In the genomic region with DNA sequence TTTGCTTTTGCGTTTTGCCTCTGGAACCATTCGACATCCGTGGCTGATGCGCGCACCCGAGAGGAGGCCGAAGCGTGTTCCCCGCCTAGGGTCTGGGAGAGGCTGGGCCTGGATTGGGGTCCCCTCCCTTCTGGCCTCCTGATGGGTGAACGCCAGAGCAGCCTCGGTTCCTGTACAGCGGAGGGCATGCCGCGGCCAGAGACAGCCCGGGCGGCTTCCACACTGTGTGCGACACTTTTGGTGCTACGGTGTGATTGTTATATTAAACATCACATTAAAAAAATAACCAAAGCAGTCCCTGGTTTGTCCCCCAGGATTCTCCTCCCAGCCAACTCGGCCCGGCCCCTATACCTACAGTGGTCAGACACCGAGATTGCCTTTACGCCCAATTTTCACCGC, we compare ENCODE assay signal across 8 cellular contexts. TPM values are rescaled to one million over a fixed set of nuclear protein-coding genes. Genes with fewer than 3 reads are reported as not detected.
A peak's percentile ranks its signal among the peaks of the same experiment; 100 is the strongest.
DNase-seq lines count a peak whose midpoint lies in the region; ATAC-seq, FAIRE-seq and TF ChIP-seq lines count a peak whose summit lies in the region.

No MANE protein-coding gene starts in this region.

- H2AFZ ChIP-seq in PC-3 (ENCODE audit: low read length): peak overlapping the region; percentile 91

- H3K79me2 ChIP-seq in PC-3 (ENCODE audit: low read length): peaks cover 39% of the 10 kb centered on the region

- FAIRE-seq in H54 (lab: Jason Lieb, UNC): no peak

- no TSS peak for BruUV-seq in PC-3 (replicated peaks; lab: Mats Ljungman, UMichigan)

- DNase-seq in GM06990 (ENCODE audit: extremely low read depth, insufficient read length): no peak
- DNase-seq in PC-3: peak; percentile 28
- no peak for DNase-seq in fibroblast of mammary gland (ENCODE audit: low read depth)
- peak; percentile 80 for DNase-seq in posterior vena cava (ENCODE audit: low spot score)
- DNase-seq in SIG-M5 treated with dmso at 0.1 percent for 504 hours (lab: John Stamatoyannopoulos, UW; ENCODE audit: unreplicated experiment): no peak
- DNase-seq in H54 (ENCODE audit: insufficient read length, low spot score): no peak
- no peak for DNase-seq in substantia nigra (lab: John Stamatoyannopoulos, UW)
- DNase-seq in NCI-H345 treated with DMSO at 0.1 percent for 48 hours (lab: John Stamatoyannopoulos, UW; ENCODE audit: unreplicated experiment): no peak

- no peaks in the 10 kb centered on the region for H3K36me3 ChIP-seq in GM06990 (ENCODE audit: control insufficient read depth, insufficient read depth, low read length)
- peaks cover 23% of the 10 kb centered on the region for H3K36me3 ChIP-seq in PC-3 (ENCODE audit: low read depth, low read length)

- peak overlapping the region; percentile 93 for H3K4me2 ChIP-seq in PC-3 (ENCODE audit: low read length)

- TF ChIP-seq CTCF in GM06990 (IDR thresholded peaks at IDR 0.05; ENCODE audit: insufficient read depth, low read length, poor library complexity, severe bottlenecking) (no peak), PC-3 (conservative IDR thresholded peaks at IDR 0.05; ENCODE audit: low read depth, low read length) (no peak), fibroblast of mammary gland (conservative IDR thresholded peaks at IDR 0.05; ENCODE audit: control insufficient read depth, insufficient read depth, low read depth, low read length) (no peak)

- H3K9me3 ChIP-seq in PC-3 (ENCODE audit: low read length): no peaks in the 10 kb centered on the region

- no peaks in the 10 kb centered on the region for H3K9me2 ChIP-seq in PC-3 (replicated peaks; ENCODE audit: low read length)

- peak overlapping the region; percentile 84 for H3K9ac ChIP-seq in PC-3 (ENCODE audit: low read length)

- POLR2A ChIA-PET in PC-3 (lab: Charles Lee; ENCODE audit: unreplicated experiment): no interaction called here

- ATAC-seq in PC-3: peak; percentile 3

- CTCF ChIA-PET in PC-3 (lab: Charles Lee): interaction anchor here (0.6 to 2.4 kb wide), 6 partner anchors 10 to 791 kb away, joined by 3 to 26 read pairs (median 12); no protein-coding TSS in a partner anchor

- peaks cover 2% of the 10 kb centered on the region for H3K27me3 ChIP-seq in GM06990 (replicated peaks; ENCODE audit: control insufficient read depth, insufficient read depth, low read length)
- no peaks in the 10 kb centered on the region for H3K27me3 ChIP-seq in PC-3 (ENCODE audit: low read length)

- H3F3A ChIP-seq in PC-3 (ENCODE audit: low read length, unreplicated experiment): peaks cover 5% of the 10 kb centered on the region

- peaks cover 20% of the 10 kb centered on the region for H3K4me1 ChIP-seq in PC-3 (ENCODE audit: insufficient read depth, low read length)

- TF ChIP-seq POLR2A in H54 (IDR thresholded peaks at IDR 0.05; ENCODE audit: low read depth, low read length): no peak

- H4K20me1 ChIP-seq in PC-3 (ENCODE audit: low read length): peaks cover 20% of the 10 kb centered on the region

- H3K4me3 ChIP-seq in GM06990 (replicated peaks; ENCODE audit: low read depth, low read length) (peak overlapping the region; percentile 65), PC-3 (ENCODE audit: low read length) (peak overlapping the region; percentile 84), fibroblast of mammary gland (ENCODE audit: control insufficient read depth, low read depth, low read length) (peak overlapping the region; percentile 77)

- peak overlapping the region; percentile 97 for H3K27ac ChIP-seq in PC-3 (ENCODE audit: low read length)
- no peak overlapping the region for H3K27ac ChIP-seq in substantia nigra (ENCODE audit: low read depth, low read length, poor library complexity, severe bottlenecking)

- intact Hi-C loops in PC-3 (cut with micrococcal nuclease): loop anchor here (2.0 to 5.0 kb wide), 5 partner anchors 493 to 1268 kb away; no protein-coding TSS in a partner anchor
- intact Hi-C loops in posterior vena cava (cut with DNase I): loop anchor here (5.0 to 10.0 kb wide), 5 partner anchors 785 to 1305 kb away; a partner anchor contains a TSS

RNA-seq across cellular contexts. Expression of a gene that starts 3.7 kb away (rescaled TPM):
- total RNA-seq in PC-3 (2014; rRNA removed) (2.6 and 2.8 TPM in 2 replicates), posterior vena cava (1 to 10 TPM; 6.2 to 6.7 TPM)

RNA-seq across cellular contexts. Expression of a gene that starts 5.2 kb away (rescaled TPM):
- 69.0 and 85.3 TPM in 2 replicates for total RNA-seq in PC-3 (2014; rRNA removed)
- 1 to 10 TPM; 7.4 TPM for total RNA-seq in posterior vena cava

RNA-seq across cellular contexts. Expression of a gene that starts 7.8 kb away (rescaled TPM):
- 4.5 and 13.8 TPM in 2 replicates for total RNA-seq in PC-3 (2014; rRNA removed)
- 1 to 10 TPM; 7.2 to 9.3 TPM for total RNA-seq in posterior vena cava

RNA-seq across cellular contexts. Expression of a gene that starts 12.6 kb away (rescaled TPM):
- total RNA-seq in PC-3 (2014; rRNA removed) (6.9 and 8.3 TPM in 2 replicates), posterior vena cava (1 to 10 TPM; 8.6 to 9.1 TPM)

RNA-seq across cellular contexts. Expression of a gene that starts 14.0 kb away (rescaled TPM):
- 36.0 and 46.1 TPM in 2 replicates for total RNA-seq in PC-3 (2014; rRNA removed)
- total RNA-seq in posterior vena cava: 1 to 10 TPM; 8.9 to 9.2 TPM

Comparison
In these comparisons a context has a peak if more than half of its experiments do, and no peak if none do; other contexts are left out.
1. DNase-seq: peak in PC-3 (single experiment) and posterior vena cava (single experiment); none in GM06990 (single experiment), fibroblast of mammary gland (single experiment), SIG-M5 treated with dmso at 0.1 percent for 504 hours (single experiment), H54 (single experiment), substantia nigra (0 of 49) and NCI-H345 treated with DMSO at 0.1 percent for 48 hours (single experiment).
2. Peak in every context shown above with its lines, with median percentiles within 50 percentile points of each other: H3K4me3 ChIP-seq.